Comparison of ENCODE assay signal across 20 cellular contexts in genomic region chr6:106287215-106287614, GRCh38. TPM values are rescaled to one million over a fixed set of nuclear protein-coding genes. Genes with fewer than 3 reads are reported as not detected.
DNase-seq lines count a peak whose midpoint lies in the region; ATAC-seq and TF ChIP-seq lines count a peak whose summit lies in the region.
"Had no signal": no experiment of that assay in that cellular context is flagged by ENCODE, and none has a peak within 500 bp of the region (broad histone marks: within the 10 kb centered on the region; RNA-seq: fewer than 3 reads in every experiment).

No MANE protein-coding gene starts in this region.

- H3K4me3 ChIP-seq in LNCaP clone FGC (ENCODE audit: low read depth, low read length): no peak overlapping the region
- H3K4me3 ChIP-seq: neural progenitor cell, skin epidermis, thoracic aorta had no signal

- no peak overlapping the region for H3K4me3 Mint-ChIP-seq in progenitor cell of endocrine pancreas (ENCODE audit: low read depth)
- H3K4me3 Mint-ChIP-seq in stimulated activated effector memory CD8-positive, alpha-beta T cell treated with anti-CD3 and anti-CD28 coated beads, Interleukin-12 subunit alpha, Interleukin-12 subunit beta, amount 100 ng/mL, for 72 hours: no peak overlapping the region
- H3K4me3 Mint-ChIP-seq: activated B cell treated with CpG ODN at 0.5 μM for 24 hours; activated CD4-positive, alpha-beta memory T cell treated with anti-CD3 and anti-CD28 coated beads for 36 hours; immature natural killer cell; neural progenitor cell had no signal

- H3K36me3 Mint-ChIP-seq in progenitor cell of endocrine pancreas (ENCODE audit: insufficient read depth): peaks cover 18% of the 10 kb centered on the region
- H3K36me3 Mint-ChIP-seq in stimulated activated effector memory CD8-positive, alpha-beta T cell treated with anti-CD3 and anti-CD28 coated beads, Interleukin-12 subunit alpha, Interleukin-12 subunit beta, amount 100 ng/mL, for 72 hours: peaks cover 31% of the 10 kb centered on the region

- TF ChIP-seq CTCF in LNCaP clone FGC (IDR thresholded peaks at IDR 0.05; ENCODE audit: control insufficient read depth, extremely low read depth, insufficient read depth): no peak
- TF ChIP-seq CTCF in progenitor cell of endocrine pancreas (IDR thresholded peaks at IDR 0.05; ENCODE audit: unreplicated experiment): no peak

- H3K9me3 Mint-ChIP-seq in progenitor cell of endocrine pancreas (ENCODE audit: low read depth): peaks cover 8% of the 10 kb centered on the region
- H3K9me3 Mint-ChIP-seq in stimulated activated effector memory CD8-positive, alpha-beta T cell treated with anti-CD3 and anti-CD28 coated beads, Interleukin-12 subunit alpha, Interleukin-12 subunit beta, amount 100 ng/mL, for 72 hours: no peaks in the 10 kb centered on the region
- H3K9me3 Mint-ChIP-seq: activated B cell treated with CpG ODN at 0.5 μM for 24 hours; activated CD4-positive, alpha-beta memory T cell treated with anti-CD3 and anti-CD28 coated beads for 36 hours; immature natural killer cell had no signal

- DNase-seq in LNCaP clone FGC (ENCODE audit: low read depth) (peak; percentile 48), amniotic epithelial cell (ENCODE audit: low read depth) (peak; percentile 30), progenitor cell of endocrine pancreas (ENCODE audit: low spot score, unreplicated experiment) (no peak), GM19240 (ENCODE audit: insufficient read length, low spot score) (no peak), NCI-H2081 treated with DMSO at 0.1 percent for 48 hours (lab: John Stamatoyannopoulos, UW) (no peak)
- DNase-seq in stimulated activated effector memory CD8-positive, alpha-beta T cell treated with anti-CD3 and anti-CD28 coated beads, Interleukin-12 subunit alpha, Interleukin-12 subunit beta, amount 100 ng/mL, for 72 hours (ENCODE audit: low spot score in 2 of 2): no peak
- DNase-seq: activated B cell treated with CpG ODN at 0.5 μM for 24 hours; activated CD4-positive, alpha-beta memory T cell treated with anti-CD3 and anti-CD28 coated beads for 36 hours; activated effector memory CD4-positive, alpha-beta T cell treated with anti-CD3 and anti-CD28 coated beads, Interleukin-2, amount 50 U/mL, for 16 hours; activated T-cell treated with anti-CD3 and anti-CD28 coated beads for 4 hours; immature natural killer cell; left ventricle myocardium superior; NCI-H1048; NCI-H2029; stimulated activated naive CD4-positive, alpha-beta T cell had no signal

- peaks cover 13% of the 10 kb centered on the region for H3K4me1 Mint-ChIP-seq in progenitor cell of endocrine pancreas (ENCODE audit: low read depth)
- peaks cover 24% of the 10 kb centered on the region for H3K4me1 Mint-ChIP-seq in stimulated activated effector memory CD8-positive, alpha-beta T cell treated with anti-CD3 and anti-CD28 coated beads, Interleukin-12 subunit alpha, Interleukin-12 subunit beta, amount 100 ng/mL, for 72 hours

- peak overlapping the region; percentile 56 for H3K27ac Mint-ChIP-seq in progenitor cell of endocrine pancreas
- H3K27ac Mint-ChIP-seq in stimulated activated effector memory CD8-positive, alpha-beta T cell treated with anti-CD3 and anti-CD28 coated beads, Interleukin-12 subunit alpha, Interleukin-12 subunit beta, amount 100 ng/mL, for 72 hours: no peak overlapping the region
- H3K27ac Mint-ChIP-seq: activated B cell treated with CpG ODN at 0.5 μM for 24 hours; activated CD4-positive, alpha-beta memory T cell treated with anti-CD3 and anti-CD28 coated beads for 36 hours; immature natural killer cell; neural progenitor cell had no signal

- ATAC-seq in esophagus mucosa: peak; percentile 80
- ATAC-seq in HG03432 (IDR thresholded peaks at IDR 0.05; ENCODE audit: unreplicated experiment): no peak
- ATAC-seq in stimulated activated effector memory CD8-positive, alpha-beta T cell treated with anti-CD3 and anti-CD28 coated beads, Interleukin-12 subunit alpha, Interleukin-12 subunit beta, amount 100 ng/mL, for 72 hours: no peak
- ATAC-seq: left ventricle myocardium superior had no signal

- no peaks in the 10 kb centered on the region for H3K27me3 Mint-ChIP-seq in progenitor cell of endocrine pancreas
- H3K27me3 Mint-ChIP-seq: activated B cell treated with CpG ODN at 0.5 μM for 24 hours; activated CD4-positive, alpha-beta memory T cell treated with anti-CD3 and anti-CD28 coated beads for 36 hours had no signal

RNA-seq across cellular contexts. Expression of gene ATG5, which starts 38.3 kb away (rescaled TPM):
- total RNA-seq in esophagus mucosa: 19.9 TPM
- 39.6 and 40.8 TPM in 2 replicates for total RNA-seq in progenitor cell of endocrine pancreas

Comparison
In these comparisons a context has a peak if more than half of its experiments do, and no peak if none do; other contexts are left out.
1. DNase-seq: peak in LNCaP clone FGC (single experiment) and amniotic epithelial cell (single experiment); none in progenitor cell of endocrine pancreas (single experiment), GM19240 (single experiment), NCI-H2081 treated with DMSO at 0.1 percent for 48 hours (single experiment) and stimulated activated effector memory CD8-positive, alpha-beta T cell treated with anti-CD3 and anti-CD28 coated beads, Interleukin-12 subunit alpha, Interleukin-12 subunit beta, amount 100 ng/mL, for 72 hours (0 of 2).